Comparison of ENCODE assay signal across 8 cellular contexts in genomic region chr17:79009397-79010303, GRCh38. TPM values are rescaled to one million over a fixed set of nuclear protein-coding genes. Genes with fewer than 3 reads are reported as not detected.
DNase-seq lines count a peak whose midpoint lies in the region; ATAC-seq, FAIRE-seq and TF ChIP-seq lines count a peak whose summit lies in the region.

Gene CANT1 (minus strand): TSS chr17:79009764. CDS start chr17:78997622, 12,142 bp downstream.

- H3K27ac Mint-ChIP-seq in central memory CD8-positive, alpha-beta T cell (ENCODE audit: low read depth): peak within 1 kb of the TSS; percentile 97

- peaks cover 18 to 36% of the 10 kb centered on the region in 2 donors for H3K4me1 ChIP-seq in kidney (ENCODE audit: control insufficient read depth in 1 of 2, insufficient read depth in 1 of 2, low read depth in 1 of 2, low read length in 2 of 2)

- peak; percentile 68 for TF ChIP-seq POLR2A in GM18505 (IDR thresholded peaks at IDR 0.05; ENCODE audit: borderline replicate concordance, extremely low read depth, insufficient read depth, insufficient read length)

- no peaks in the 10 kb centered on the region for H3K9me3 ChIP-seq in kidney (ENCODE audit: control insufficient read depth in 1 of 2, low read length in 2 of 2)

- H3K27ac ChIP-seq in 22Rv1 (peak within 1 kb of the TSS; percentile 99), kidney (ENCODE audit: low read depth in 2 of 2, low read length in 2 of 2) (peak within 1 kb of the TSS; percentile 71 to 79)

- DNase-seq in NCI-H2196 (lab: John Stamatoyannopoulos, UW; ENCODE audit: unreplicated experiment) (peak; percentile 91), kidney (peak; percentile 95)
- peak; percentile 66 for DNase-seq in activated CD4-positive, CD25-positive, alpha-beta regulatory T cell treated with anti-CD3 and anti-CD28 coated beads, Interleukin-2, amount 50 U/mL, for 16 hours (ENCODE audit: low read depth, low spot score)
- DNase-seq in central memory CD8-positive, alpha-beta T cell (ENCODE audit: low spot score in 2 of 2): peak; percentile 65 to 69
- DNase-seq in stimulated activated CD4-positive, alpha-beta T cell treated with anti-CD3 and anti-CD28 coated beads, Interleukin-15, amount 100 ng/mL, for 24 hours: peak; percentile 87

- peaks cover 47% of the 10 kb centered on the region for H3K4me1 Mint-ChIP-seq in central memory CD8-positive, alpha-beta T cell

- no peak for FAIRE-seq in kidney (lab: Jason Lieb, UNC)

- ATAC-seq in GM18505 (IDR thresholded peaks at IDR 0.05; ENCODE audit: unreplicated experiment) (peak; percentile 92), HG02973 (IDR thresholded peaks at IDR 0.05; ENCODE audit: unreplicated experiment) (peak; percentile 85)
- ATAC-seq in central memory CD8-positive, alpha-beta T cell (replicated peaks; ENCODE audit: extremely low read depth, poor library complexity, severe bottlenecking): peak; percentile 91

- peak within 1 kb of the TSS; percentile 97 to 99 for H3K9ac ChIP-seq in kidney (ENCODE audit: low read length in 2 of 2)

- intact Hi-C loops in kidney (cut with DNase I): no loop called here

- no peaks in the 10 kb centered on the region for H3K27me3 Mint-ChIP-seq in central memory CD8-positive, alpha-beta T cell

- peak within 1 kb of the TSS; percentile 86 for H3K4me3 Mint-ChIP-seq in central memory CD8-positive, alpha-beta T cell

- no peaks in the 10 kb centered on the region for H3K36me3 ChIP-seq in kidney (ENCODE audit: control insufficient read depth in 1 of 2, insufficient read depth in 2 of 2, low read length in 2 of 2)

- TF ChIP-seq CTCF in 22Rv1 (IDR thresholded peaks at IDR 0.05) (no peak), kidney (IDR thresholded peaks at IDR 0.05; ENCODE audit: borderline replicate concordance, extremely low read depth, insufficient read depth) (no peak)

- peak within 1 kb of the TSS; percentile 96 for H3K4me3 ChIP-seq in kidney (ENCODE audit: low read length in 2 of 2)

- H3K36me3 Mint-ChIP-seq in central memory CD8-positive, alpha-beta T cell (ENCODE audit: insufficient read depth): peaks cover 22% of the 10 kb centered on the region

- no peaks in the 10 kb centered on the region for H3K9me3 Mint-ChIP-seq in central memory CD8-positive, alpha-beta T cell

RNA-seq across cellular contexts. Expression of gene CANT1, which starts in this region (rescaled TPM):
- total RNA-seq in kidney: 56.6 TPM
- 23.0 TPM for polyA plus RNA-seq in kidney (ENCODE audit: insufficient read depth, low read depth, low replicate concordance)

Comparison
In these comparisons a context has a peak if more than half of its experiments do, and no peak if none do; other contexts are left out.
1. Peak in every context shown above with its lines: DNase-seq, ATAC-seq, H3K4me3 ChIP-seq and H3K27ac ChIP-seq.